In the genomic region with DNA sequence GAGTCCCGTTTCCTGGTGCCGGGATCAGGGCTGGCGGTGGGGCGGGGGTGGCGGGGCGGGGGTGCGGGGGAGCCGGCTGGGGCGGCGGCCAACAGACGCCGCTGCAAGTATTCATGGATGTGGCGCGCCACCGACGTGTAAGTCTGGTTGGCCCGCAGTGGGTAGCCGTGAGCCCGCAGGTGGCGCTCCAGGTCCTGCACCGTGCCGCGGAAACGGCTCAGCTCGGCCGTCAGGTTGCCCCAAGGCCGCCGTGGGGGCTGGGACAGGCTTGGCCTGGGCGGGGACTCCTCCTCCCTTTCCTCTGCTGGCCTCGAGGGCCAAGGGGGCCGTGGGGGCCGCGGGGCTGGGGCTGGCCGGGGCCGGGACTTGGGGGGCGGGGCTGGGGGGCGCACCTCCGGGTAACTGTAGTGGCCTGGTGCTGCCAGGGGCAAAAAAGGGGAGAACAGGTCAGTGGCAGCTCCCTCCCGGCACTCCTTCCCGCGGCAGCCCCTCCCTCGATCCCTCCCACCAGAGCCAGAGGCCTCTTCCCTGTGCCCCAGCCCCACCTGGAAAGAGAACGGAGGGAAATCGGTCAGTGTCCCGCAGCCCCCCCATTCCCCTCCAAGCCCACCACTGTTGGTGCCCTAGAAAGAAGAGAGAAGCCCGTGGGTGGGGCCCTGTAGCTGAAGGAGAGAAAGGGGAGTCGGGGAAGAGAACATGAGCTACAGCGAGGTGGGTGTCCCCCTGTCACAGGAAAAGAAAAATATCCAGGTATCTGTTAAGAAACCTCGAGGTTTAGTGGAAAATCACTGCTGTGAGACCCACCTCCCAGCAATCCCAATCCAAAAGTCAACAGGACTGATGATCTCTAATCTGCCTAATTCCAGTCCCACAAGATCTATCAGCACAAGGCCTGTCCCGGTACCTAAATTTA, we compare ENCODE assay signal across 8 cellular contexts. TPM values are rescaled to one million over a fixed set of nuclear protein-coding genes. Genes with fewer than 3 reads are reported as not detected.
DNase-seq lines count a peak whose midpoint lies in the region; ATAC-seq and TF ChIP-seq lines count a peak whose summit lies in the region.

No MANE protein-coding gene starts in this region.

- H3K36me3 ChIP-seq in lung (ENCODE audit: control insufficient read depth in 2 of 2, insufficient read depth in 2 of 2, low read length in 2 of 2): peaks cover 0 to 2% of the 10 kb centered on the region in 2 donors

- H3K4me1 ChIP-seq in lung (ENCODE audit: control insufficient read depth in 2 of 2, insufficient read depth in 2 of 2, low read length in 2 of 2): peaks cover 0 to 9% of the 10 kb centered on the region in 2 donors

- H3K27ac ChIP-seq in lung (ENCODE audit: low read depth in 1 of 2, low read length in 1 of 2): peak overlapping the region in 1 of 2 donors; percentile 79

- no peak overlapping the region for H3K4me3 ChIP-seq in lung

- DNase-seq in DMS53 (lab: John Stamatoyannopoulos, UW) (peak; percentile 93), NCI-H1930 (lab: John Stamatoyannopoulos, UW) (peak; percentile 43 to 56), dermis blood vessel endothelial cell (peak; percentile 88), lung (ENCODE audit: low spot score) (peak; percentile 80), hepatic stellate cell (ENCODE audit: low spot score) (no peak), GM19240 (ENCODE audit: insufficient read length, low spot score) (no peak)
- peak; percentile 68 for DNase-seq in activated CD4-positive, alpha-beta T cell treated with anti-CD3 and anti-CD28 coated beads, Interleukin-2, amount 50 U/mL, for 1 hour
- peak; percentile 33 to 37 for DNase-seq in stimulated activated CD8-positive, alpha-beta memory T cell treated with anti-CD3 and anti-CD28 coated beads, Interleukin-4, amount 100 ng/mL, for 4 hours (ENCODE audit: low read depth in 2 of 2, low spot score in 1 of 2)

- WGBS in lung, 2 donors: 13 to 21% methylated on average over 35 to 50 of the region's 50 CpGs

- H3K9me3 ChIP-seq in lung (ENCODE audit: control insufficient read depth in 2 of 2, insufficient read depth in 1 of 2, low read length in 1 of 2): no peaks in the 10 kb centered on the region

- ATAC-seq in lung (ENCODE audit: insufficient read depth, low FRiP score): peak; percentile 62

- H3K27me3 ChIP-seq in lung (ENCODE audit: control insufficient read depth, insufficient read depth): no peaks in the 10 kb centered on the region

- peak; percentile 69 for TF ChIP-seq CTCF in lung (IDR thresholded peaks at IDR 0.05; ENCODE audit: control extremely low read depth, extremely low read depth)

RNA-seq across cellular contexts. Expression of gene TNXB, which starts 21.3 kb away (rescaled TPM):
- total RNA-seq in dermis blood vessel endothelial cell (4.6 and 4.8 TPM in 2 replicates), lung (100 to 1,000 TPM in 1 of 2 donors, 10 to 100 TPM in 1; 56.9 to 117 TPM)
- polyA plus RNA-seq in lung: 10 to 100 TPM; 21.3 to 99.8 TPM

RNA-seq across cellular contexts. Expression of gene ATF6B, which starts 40.2 kb away (rescaled TPM):
- total RNA-seq in dermis blood vessel endothelial cell: 13.4 and 20.5 TPM in 2 replicates
- total RNA-seq in lung: 100 to 1,000 TPM in 1 of 2 donors, 10 to 100 TPM in 1; 50.3 to 101 TPM
- polyA plus RNA-seq in lung: 10 to 100 TPM; 50.1 to 74.5 TPM

RNA-seq across cellular contexts. Expression of gene FKBPL, which starts 42.3 kb away (rescaled TPM):
- total RNA-seq in dermis blood vessel endothelial cell: 6.9 and 8.3 TPM in 2 replicates
- 1 to 10 TPM; 2.5 to 4.2 TPM for total RNA-seq in lung
- 1 to 10 TPM; 5.1 to 7.3 TPM for polyA plus RNA-seq in lung

RNA-seq across cellular contexts. Expression of gene CYP21A2, which starts 49.6 kb away (rescaled TPM):
- total RNA-seq in dermis blood vessel endothelial cell (0.34 TPM in 1 of 2 replicates, not detected in the other), lung (1 to 10 TPM in 1 of 2 donors, under 1 TPM in 1; 0.43 to 1.5 TPM)
- 1 to 10 TPM in 1 of 2 donors, under 1 TPM in 1; 0.48 to 1.9 TPM for polyA plus RNA-seq in lung

Comparison
In these comparisons a context has a peak if more than half of its experiments do, and no peak if none do; other contexts are left out.
1. DNase-seq: peak in DMS53 (single experiment), NCI-H1930 (2 of 2), activated CD4-positive, alpha-beta T cell treated with anti-CD3 and anti-CD28 coated beads, Interleukin-2, amount 50 U/mL, for 1 hour (single experiment), dermis blood vessel endothelial cell (single experiment), lung (single experiment) and stimulated activated CD8-positive, alpha-beta memory T cell treated with anti-CD3 and anti-CD28 coated beads, Interleukin-4, amount 100 ng/mL, for 4 hours (2 of 2); none in hepatic stellate cell (single experiment) and GM19240 (single experiment).
2. RNA of gene TNXB, which starts 21.3 kb away (total RNA-seq): 56.9 to 117 TPM in lung; 4.6 to 4.8 TPM in dermis blood vessel endothelial cell; every median in the first group is over 10 times any median in the second.